Comparison of ENCODE assay signal across 8 cellular contexts in genomic region chr11:58675344-58676155, GRCh38. TPM values are rescaled to one million over a fixed set of nuclear protein-coding genes. Genes with fewer than 3 reads are reported as not detected.
A peak's percentile ranks its signal among the peaks of the same experiment; 100 is the strongest.
DNase-seq lines count a peak whose midpoint lies in the region; ATAC-seq and TF ChIP-seq lines count a peak whose summit lies in the region.

No MANE protein-coding gene starts in this region.

- WGBS in SK-N-SH (ENCODE audit: low lambda C conversion rate): 14% methylated on average over 13 of the region's 13 CpGs
- 36 to 38% methylated on average over 13 of the region's 13 CpGs for WGBS in aorta, 2 donors

- no peaks in the 10 kb centered on the region for H3K79me2 ChIP-seq in SK-N-SH (ENCODE audit: insufficient read depth)

- H3K4me3 Mint-ChIP-seq in activated naive CD4-positive, alpha-beta T cell treated with anti-CD3 and anti-CD28 coated beads, Interleukin-2, amount 10 ng/mL, durations not matched to agents 7 days and 5 days: no peak overlapping the region

- CTCF ChIA-PET in SK-N-SH (lab: Yijun Ruan, JAX): interaction anchor here (1.0 to 1.6 kb wide), 4 partner anchors 13 to 31 kb away, joined by 3 to 6 read pairs (median 4); no protein-coding TSS in a partner anchor
- CTCF ChIA-PET in activated naive CD4-positive, alpha-beta T cell treated with anti-CD3 and anti-CD28 coated beads, Interleukin-2, amount 10 ng/mL, durations not matched to agents 7 days and 5 days (lab: Charles Lee): interaction anchor here (0.9 to 1.9 kb wide), 5 partner anchors 10 to 110 kb away, joined by 3 to 5 read pairs (median 3); no protein-coding TSS in a partner anchor

- H2AFZ ChIP-seq in SK-N-SH (ENCODE audit: low read depth): no peak overlapping the region

- no peaks in the 10 kb centered on the region for H3K4me1 Mint-ChIP-seq in activated naive CD4-positive, alpha-beta T cell treated with anti-CD3 and anti-CD28 coated beads, Interleukin-2, amount 10 ng/mL, durations not matched to agents 7 days and 5 days

- POLR2A ChIA-PET in SK-N-SH (lab: Yijun Ruan, JAX): no interaction called here

- H3K36me3 Mint-ChIP-seq in activated naive CD4-positive, alpha-beta T cell treated with anti-CD3 and anti-CD28 coated beads, Interleukin-2, amount 10 ng/mL, durations not matched to agents 7 days and 5 days: no peaks in the 10 kb centered on the region

- H4K20me1 ChIP-seq in SK-N-SH (ENCODE audit: insufficient read depth): no peaks in the 10 kb centered on the region

- no peak for TF ChIP-seq EP300 in SK-N-SH (IDR thresholded peaks at IDR 0.05; ENCODE audit: borderline replicate concordance in 1 of 2, low read depth in 1 of 2, low read length in 1 of 2)

- H3K36me3 ChIP-seq in SK-N-SH (replicated peaks in 1 of 2; ENCODE audit: control insufficient read depth in 1 of 2, insufficient read depth in 2 of 2, low read length in 1 of 2) (no peaks in the 10 kb centered on the region), cardiac muscle cell (no peaks in the 10 kb centered on the region), aorta (ENCODE audit: control insufficient read depth in 1 of 2, insufficient read depth in 2 of 2, low read length in 1 of 2) (peaks cover 0 to 2% of the 10 kb centered on the region in 2 donors)

- H3K4me3 ChIP-seq in SK-N-SH (ENCODE audit: low read depth in 2 of 2, low read length in 1 of 2) (no peak overlapping the region; a peak in 1 of 4 replicates), cardiac muscle cell (no peak overlapping the region), aorta (ENCODE audit: low read length in 2 of 2) (no peak overlapping the region)

- H3K9me3 Mint-ChIP-seq in activated naive CD4-positive, alpha-beta T cell treated with anti-CD3 and anti-CD28 coated beads, Interleukin-2, amount 10 ng/mL, durations not matched to agents 7 days and 5 days: no peaks in the 10 kb centered on the region

- peak; percentile 97 for TF ChIP-seq CTCF in SK-N-SH (IDR thresholded peaks at IDR 0.05)
- TF ChIP-seq CTCF in cardiac muscle cell (IDR thresholded peaks at IDR 0.05; ENCODE audit: low read depth, low read length): peak; percentile 99

- H3K27me3 ChIP-seq in SK-N-SH (ENCODE audit: insufficient read depth): peaks cover 16% of the 10 kb centered on the region; the same call in 1 of the 2 replicates
- no peaks in the 10 kb centered on the region for H3K27me3 ChIP-seq in cardiac muscle cell
- H3K27me3 ChIP-seq in aorta (ENCODE audit: control insufficient read depth in 1 of 2, insufficient read depth in 2 of 2, low read length in 1 of 2): no peaks in the 10 kb centered on the region

- TF ChIP-seq RAD21 in SK-N-SH (IDR thresholded peaks at IDR 0.05; ENCODE audit: low read length): peak; percentile 65

- H3K27ac Mint-ChIP-seq in activated naive CD4-positive, alpha-beta T cell treated with anti-CD3 and anti-CD28 coated beads, Interleukin-2, amount 10 ng/mL, durations not matched to agents 7 days and 5 days: no peak overlapping the region

- intact Hi-C loops in aorta (cut with DNase I): loop anchor here in 1 of 2 donors (2.0 kb wide), 1 partner anchor 21 kb away; no protein-coding TSS in a partner anchor

- H3K4me2 ChIP-seq in SK-N-SH: no peak overlapping the region

- H3K4me1 ChIP-seq in SK-N-SH (ENCODE audit: control insufficient read depth in 1 of 2, insufficient read depth in 2 of 2, low read depth in 1 of 2, low read length in 1 of 2): no peaks in the 10 kb centered on the region; a peak in 1 of 4 replicates
- H3K4me1 ChIP-seq in cardiac muscle cell (ENCODE audit: low read depth): no peaks in the 10 kb centered on the region
- no peaks in the 10 kb centered on the region for H3K4me1 ChIP-seq in aorta (ENCODE audit: control insufficient read depth in 1 of 2, insufficient read depth in 2 of 2, low read length in 2 of 2)

- no peaks in the 10 kb centered on the region for H3K9me2 ChIP-seq in SK-N-SH

- no peak overlapping the region for H3K9ac ChIP-seq in SK-N-SH

- no peak overlapping the region for H3K27ac ChIP-seq in SK-N-SH (ENCODE audit: low read depth in 2 of 2, low read length in 1 of 2)
- no peak overlapping the region for H3K27ac ChIP-seq in cardiac muscle cell
- no peak overlapping the region for H3K27ac ChIP-seq in aorta (ENCODE audit: low read depth in 1 of 2, low read length in 2 of 2)

- peak; percentile 59 for DNase-seq in EL
- DNase-seq in HUDEP-2 (lab: John Stamatoyannopoulos, UW; ENCODE audit: unreplicated experiment in 76 of 76): peak in 60 of 76 experiments; percentile 1 to 70 (median 44)
- DNase-seq in SK-N-SH: peak; percentile 65
- peak; percentile 79 for DNase-seq in activated naive CD4-positive, alpha-beta T cell treated with anti-CD3 and anti-CD28 coated beads, Interleukin-2, amount 10 ng/mL, durations not matched to agents 7 days and 5 days
- DNase-seq in cardiac muscle cell (ENCODE audit: low read depth in 1 of 2, low spot score in 1 of 2): peak; percentile 71 to 73
- DNase-seq in pulmonary artery endothelial cell (ENCODE audit: low read depth, low spot score): peak; percentile 1
- peak; percentile 78 to 93 for DNase-seq in aorta

- H3K9me3 ChIP-seq in SK-N-SH (no peaks in the 10 kb centered on the region), cardiac muscle cell (ENCODE audit: low read depth) (no peaks in the 10 kb centered on the region), aorta (ENCODE audit: control insufficient read depth, low read length) (peaks cover 2% of the 10 kb centered on the region)

- peak; percentile 88 for ATAC-seq in GM21381 (IDR thresholded peaks at IDR 0.05; ENCODE audit: unreplicated experiment)
- peak; percentile 91 for ATAC-seq in aorta (ENCODE audit: low FRiP score)

- H3F3A ChIP-seq in SK-N-SH (replicated peaks; ENCODE audit: insufficient read depth): no peaks in the 10 kb centered on the region

- peaks cover 3% of the 10 kb centered on the region for H3K27me3 Mint-ChIP-seq in activated naive CD4-positive, alpha-beta T cell treated with anti-CD3 and anti-CD28 coated beads, Interleukin-2, amount 10 ng/mL, durations not matched to agents 7 days and 5 days

TF ChIP-seq in SK-N-SH, 30 proteins besides CTCF, POLR2A, EP300 and RAD21:
- TF ChIP-seq SMC3 (IDR thresholded peaks at IDR 0.05; ENCODE audit: low read depth, low read length): peak; percentile 74
- no peak for TF ChIP-seq REST (IDR thresholded peaks at IDR 0.05; ENCODE audit: low read depth, low read length)

RNA-seq across cellular contexts. Expression of gene CNTF, which starts 53.1 kb away (rescaled TPM):
- polyA plus RNA-seq in SK-N-SH (2012; rRNA removed) (0.87 and 1.4 TPM in 2 replicates), cardiac muscle cell (0.23 TPM in 1 of 2 replicates, not detected in the other), aorta (1 to 10 TPM in 1 of 2 donors, under 1 TPM in 1; 0.26 to 1.3 TPM)
- polyA plus RNA-seq in SK-N-SH (2012; cell fraction: cytosol; rRNA removed): 0.66 and 0.67 TPM in 2 replicates
- 1.2 and 3.4 TPM in 2 replicates for polyA plus RNA-seq in SK-N-SH (2012; cell fraction: nucleus; rRNA removed)
- total RNA-seq in cardiac muscle cell (0.33 and 0.63 TPM in 2 replicates), pulmonary artery endothelial cell (1.6 and 2.2 TPM in 2 replicates), aorta (1 to 10 TPM; 1.9 to 3.1 TPM)

RNA-seq across cellular contexts. Expression of gene GLYAT, which starts 56.2 kb away (rescaled TPM):
- not detected in 2 replicates for polyA plus RNA-seq in SK-N-SH (2012; rRNA removed)
- not detected in 2 replicates for polyA plus RNA-seq in SK-N-SH (2012; cell fraction: cytosol; rRNA removed)
- polyA plus RNA-seq in SK-N-SH (2012; cell fraction: nucleus; rRNA removed): not detected in 2 replicates
- not detected in 2 replicates for total RNA-seq in cardiac muscle cell
- polyA plus RNA-seq in cardiac muscle cell: not detected in 2 replicates
- total RNA-seq in pulmonary artery endothelial cell: not detected in 2 replicates
- total RNA-seq in aorta: not detected
- not detected for polyA plus RNA-seq in aorta

Comparison
In these comparisons a context has a peak if more than half of its experiments do, and no peak if none do; other contexts are left out.
1. DNase-seq: peak in every context shown above with its lines; median percentile 86 in aorta; 79 in activated naive CD4-positive, alpha-beta T cell treated with anti-CD3 and anti-CD28 coated beads, Interleukin-2, amount 10 ng/mL, durations not matched to agents 7 days and 5 days; 72 in cardiac muscle cell; 65 in SK-N-SH; 59 in EL; 44 in HUDEP-2; 1 in pulmonary artery endothelial cell.